ENCODE assay signal across 13 cellular contexts in genomic region chr21:34877485-34878128, GRCh38.
A peak's percentile ranks its signal among the peaks of the same experiment; 100 is the strongest.
DNase-seq lines count a peak whose midpoint lies in the region; ATAC-seq, FAIRE-seq and TF ChIP-seq lines count a peak whose summit lies in the region.
"Had no signal": no experiment of that assay in that cellular context is flagged by ENCODE, and none has a peak within 500 bp of the region (broad histone marks: within the 10 kb centered on the region; RNA-seq: fewer than 3 reads in every experiment).

No MANE protein-coding gene starts in this region.

- no peaks in the 10 kb centered on the region for H3K9me3 ChIP-seq in keratinocyte (ENCODE audit: control insufficient read depth, low read depth, low read length)
- no peaks in the 10 kb centered on the region for H3K9me3 ChIP-seq in subcutaneous abdominal adipose tissue (ENCODE audit: control insufficient read depth in 5 of 5, low read length in 5 of 5)
- no peaks in the 10 kb centered on the region for H3K9me3 ChIP-seq in Karpas-422 (ENCODE audit: low read length)
- no peaks in the 10 kb centered on the region for H3K9me3 ChIP-seq in effector memory CD4-positive, alpha-beta T cell (ENCODE audit: control insufficient read depth, low read length)
- H3K9me3 ChIP-seq: tibial artery had no signal

- H3K4me2 ChIP-seq in keratinocyte (ENCODE audit: control insufficient read depth, extremely low read depth, insufficient read depth, low read depth, low read length) (peak overlapping the region; percentile 24), Karpas-422 (ENCODE audit: low read depth, low read length, poor library complexity, severe bottlenecking) (no peak overlapping the region)

- peaks cover 98% of the 10 kb centered on the region for H3K79me2 ChIP-seq in keratinocyte (ENCODE audit: control insufficient read depth, insufficient read depth, low read length)
- H3K79me2 ChIP-seq in Karpas-422 (ENCODE audit: low read length) = peaks cover 59% of the 10 kb centered on the region

- no peak for TF ChIP-seq CTCF in keratinocyte (optimal IDR thresholded peaks at IDR 0.05 in 1 of 3, IDR thresholded peaks at IDR 0.05 in 1 of 3, conservative IDR thresholded peaks at IDR 0.05 in 1 of 3; ENCODE audit: extremely low read depth in 1 of 3, insufficient read depth in 2 of 3, low read length in 3 of 3)

- peak overlapping the region; percentile 3 for H3K27ac ChIP-seq in keratinocyte (ENCODE audit: control insufficient read depth, insufficient read depth, low read length)
- peak overlapping the region; percentile 87 for H3K27ac ChIP-seq in subcutaneous abdominal adipose tissue (ENCODE audit: low read depth, low read length)
- H3K27ac ChIP-seq in Karpas-422 (ENCODE audit: low read length) = no peak overlapping the region
- no peak overlapping the region for H3K27ac ChIP-seq in effector memory CD4-positive, alpha-beta T cell (ENCODE audit: insufficient read depth, low read length, poor library complexity, severe bottlenecking)

- H3K4me1 Mint-ChIP-seq in T-helper 2 cell treated with Interferon-gamma antibody and Interleukin-4, amounts not matched to agents 5 μg/mL and 100 μg/mL, for 36 hours (ENCODE audit: low read depth) = peaks cover 50% of the 10 kb centered on the region

- H3K4me3 ChIP-seq in keratinocyte (ENCODE audit: control insufficient read depth in 2 of 3, extremely low read depth in 1 of 3, insufficient read depth in 2 of 3, low read depth in 1 of 3, low read length in 3 of 3) (no peak overlapping the region), subcutaneous abdominal adipose tissue (ENCODE audit: low read depth in 1 of 5, low read length in 5 of 5) (no peak overlapping the region), Karpas-422 (ENCODE audit: low read length) (no peak overlapping the region)
- H3K4me3 ChIP-seq in effector memory CD4-positive, alpha-beta T cell (ENCODE audit: insufficient read depth, low read depth, low read length, poor library complexity, severe bottlenecking) = no peak overlapping the region
- H3K4me3 ChIP-seq: tibial artery had no signal

- no peak for DNase-seq in T-helper 2 cell treated with Interferon-gamma antibody and Interleukin-4, amounts not matched to agents 5 μg/mL and 100 μg/mL, for 36 hours (ENCODE audit: low spot score)
- DNase-seq in T-helper 2 cell (no peak), NCI-H748 (lab: John Stamatoyannopoulos, UW; ENCODE audit: unreplicated experiment) (peak; percentile 77), keratinocyte (ENCODE audit: low read depth, low spot score) (no peak), Karpas-422 (no peak)
- no peak for DNase-seq in effector memory CD4-positive, alpha-beta T cell
- DNase-seq: erythroblast; immature natural killer cell; NK-92 treated with Interleukin-12 subunit alpha and Interleukin-12 subunit beta, amount 100 ng/mL, for 24 hours; T-cell; tibial artery had no signal

- H3K9ac ChIP-seq in keratinocyte (ENCODE audit: control insufficient read depth, extremely low read depth, insufficient read depth, low read length) (no peak overlapping the region), subcutaneous abdominal adipose tissue (ENCODE audit: low read length in 5 of 5) (peak overlapping the region in 3 of 5 donors; percentile 16 to 25 (median 17)), Karpas-422 (ENCODE audit: low read length) (no peak overlapping the region)

- no peaks in the 10 kb centered on the region for H3K27me3 Mint-ChIP-seq in T-helper 2 cell treated with Interferon-gamma antibody and Interleukin-4, amounts not matched to agents 5 μg/mL and 100 μg/mL, for 36 hours (ENCODE audit: low read depth)
- H3K27me3 Mint-ChIP-seq: T-cell had no signal

- peaks cover 53% of the 10 kb centered on the region for H4K20me1 ChIP-seq in keratinocyte (ENCODE audit: control insufficient read depth, extremely low read depth, insufficient read depth, low read length)
- H4K20me1 ChIP-seq in Karpas-422 (ENCODE audit: insufficient read depth, low read depth, low read length) = no peaks in the 10 kb centered on the region

- no peak for ATAC-seq in GM19324 (IDR thresholded peaks at IDR 0.05; ENCODE audit: low FRiP score, unreplicated experiment)
- ATAC-seq: T-cell had no signal

- peaks cover 6% of the 10 kb centered on the region for H3K9me1 ChIP-seq in keratinocyte (ENCODE audit: control insufficient read depth, extremely low read depth, insufficient read depth, low read length)

- H3K27me3 ChIP-seq in keratinocyte (ENCODE audit: control insufficient read depth, extremely low read depth, insufficient read depth, low read length) = no peaks in the 10 kb centered on the region
- H3K27me3 ChIP-seq in subcutaneous abdominal adipose tissue (ENCODE audit: control insufficient read depth in 5 of 5, insufficient read depth in 4 of 5, low read length in 5 of 5) = no peaks in the 10 kb centered on the region
- no peaks in the 10 kb centered on the region for H3K27me3 ChIP-seq in Karpas-422 (ENCODE audit: low read length)
- H3K27me3 ChIP-seq in effector memory CD4-positive, alpha-beta T cell (replicated peaks; ENCODE audit: control insufficient read depth, insufficient read depth, low read length, poor library complexity, severe bottlenecking) = no peaks in the 10 kb centered on the region
- H3K27me3 ChIP-seq: tibial artery had no signal

- peaks cover 43% of the 10 kb centered on the region for H3K4me1 ChIP-seq in keratinocyte (ENCODE audit: control insufficient read depth, extremely low read depth, insufficient read depth, low read length)
- H3K4me1 ChIP-seq in subcutaneous abdominal adipose tissue (ENCODE audit: control insufficient read depth in 5 of 5, insufficient read depth in 5 of 5, low read length in 5 of 5) = peaks cover 0 to 65% (median 52%) of the 10 kb centered on the region in 5 donors
- H3K4me1 ChIP-seq in Karpas-422 (ENCODE audit: low read length) = peaks cover 39% of the 10 kb centered on the region
- H3K4me1 ChIP-seq in effector memory CD4-positive, alpha-beta T cell (ENCODE audit: control insufficient read depth, insufficient read depth, low read length, poor library complexity, severe bottlenecking) = no peaks in the 10 kb centered on the region

- no peaks in the 10 kb centered on the region for H3K9me2 ChIP-seq in Karpas-422 (replicated peaks; ENCODE audit: insufficient read depth, low read length)

- peaks cover 74% of the 10 kb centered on the region for H3K36me3 Mint-ChIP-seq in T-helper 2 cell treated with Interferon-gamma antibody and Interleukin-4, amounts not matched to agents 5 μg/mL and 100 μg/mL, for 36 hours (ENCODE audit: low read depth)

- peak overlapping the region; percentile 43 for H3K27ac Mint-ChIP-seq in T-helper 2 cell treated with Interferon-gamma antibody and Interleukin-4, amounts not matched to agents 5 μg/mL and 100 μg/mL, for 36 hours

- H2AFZ ChIP-seq in keratinocyte (ENCODE audit: control insufficient read depth, low read length) = no peak overlapping the region
- H2AFZ ChIP-seq in Karpas-422 (ENCODE audit: low read length) = no peak overlapping the region

- dilution Hi-C loops in keratinocyte (cut with MboI; ENCODE audit: extremely low pct_ligation_motif_present, low sequenced_read_pairs) = no loop called here

- no peak overlapping the region for H3K4me3 Mint-ChIP-seq in T-helper 2 cell treated with Interferon-gamma antibody and Interleukin-4, amounts not matched to agents 5 μg/mL and 100 μg/mL, for 36 hours
- H3K4me3 Mint-ChIP-seq: immature natural killer cell, T-cell had no signal

- H3K36me3 ChIP-seq in keratinocyte (ENCODE audit: control insufficient read depth in 2 of 2, extremely low read depth in 1 of 2, insufficient read depth in 2 of 2, low read length in 2 of 2) (peaks cover 39 to 63% of the 10 kb centered on the region in 2 experiments), subcutaneous abdominal adipose tissue (ENCODE audit: control insufficient read depth in 5 of 5, insufficient read depth in 5 of 5, low read length in 5 of 5) (peaks cover 8 to 21% (median 10%) of the 10 kb centered on the region in 5 donors), Karpas-422 (ENCODE audit: insufficient read depth, low read length) (peaks cover 8% of the 10 kb centered on the region; the same call in 1 of the 2 replicates)
- H3K36me3 ChIP-seq in effector memory CD4-positive, alpha-beta T cell (ENCODE audit: control insufficient read depth, insufficient read depth, low read length) = peaks cover 57% of the 10 kb centered on the region

- FAIRE-seq in keratinocyte (lab: Jason Lieb, UNC) = peak; percentile 49

- H3K9me3 Mint-ChIP-seq in T-helper 2 cell treated with Interferon-gamma antibody and Interleukin-4, amounts not matched to agents 5 μg/mL and 100 μg/mL, for 36 hours = no peaks in the 10 kb centered on the region
- H3K9me3 Mint-ChIP-seq: immature natural killer cell, T-cell had no signal

Comparison
In these comparisons a context has a peak if more than half of its experiments do, and no peak if none do; other contexts are left out.
1. H3K27ac ChIP-seq: peak in keratinocyte (single experiment) and subcutaneous abdominal adipose tissue (single experiment); none in Karpas-422 (single experiment) and effector memory CD4-positive, alpha-beta T cell (single experiment).
2. H3K9ac ChIP-seq: peak in subcutaneous abdominal adipose tissue (3 of 5); none in keratinocyte (single experiment) and Karpas-422 (single experiment).